In genomic region chr12:10068634-10069033, GRCh38 we compare ENCODE assay signal across 13 cellular contexts. TPM values are rescaled to one million over a fixed set of nuclear protein-coding genes. Genes with fewer than 3 reads are reported as not detected.
DNase-seq lines count a peak whose midpoint lies in the region; ATAC-seq, FAIRE-seq and TF ChIP-seq lines count a peak whose summit lies in the region.
"Had no signal": no experiment of that assay in that cellular context is flagged by ENCODE, and none has a peak within 500 bp of the region (broad histone marks: within the 10 kb centered on the region; RNA-seq: fewer than 3 reads in every experiment).

No MANE protein-coding gene starts in this region.

- peak overlapping the region in 3 of 8 donors; percentile 16 to 51 (median 45) for H3K4me3 Mint-ChIP-seq in naive B cell
- H3K4me3 Mint-ChIP-seq in natural killer cell treated with Interleukin-12 subunit alpha and Interleukin-12 subunit beta and Interleukin-15 and Interleukin-18, amount 100 ng/mL, for 72 hours = no peak overlapping the region

- H3K4me3 ChIP-seq in esophagus muscularis mucosa (no peak overlapping the region), small intestine (ENCODE audit: low read depth in 1 of 2, low read length in 2 of 2) (no peak overlapping the region)

- FAIRE-seq in small intestine (lab: Jason Lieb, UNC) = no peak

- H3K27ac ChIP-seq in esophagus muscularis mucosa (replicated peaks in 1 of 4) (peak overlapping the region; percentile 30 to 64 (median 46)), small intestine (ENCODE audit: low read depth in 1 of 2, low read length in 1 of 2) (peak overlapping the region in 1 of 2 donors; percentile 64)

- intact Hi-C loops in Right ventricle myocardium inferior (cut with DNase I) (loop anchor here (2.0 kb wide), 1 partner anchor 28 kb away; no protein-coding TSS in a partner anchor), cardiac septum (cut with DNase I) (loop anchor here (2.0 kb wide), 1 partner anchor 26 kb away; no protein-coding TSS in a partner anchor), esophagus muscularis mucosa (cut with DNase I) (no loop called here)

- H3K27ac Mint-ChIP-seq in naive B cell = no peak overlapping the region
- no peak overlapping the region for H3K27ac Mint-ChIP-seq in natural killer cell treated with Interleukin-12 subunit alpha and Interleukin-12 subunit beta and Interleukin-15 and Interleukin-18, amount 100 ng/mL, for 72 hours

- peaks cover 7 to 23% (median 20%) of the 10 kb centered on the region in 3 donors for H3K4me1 Mint-ChIP-seq in naive B cell
- peaks cover 0 to 9% of the 10 kb centered on the region in 2 donors for H3K4me1 Mint-ChIP-seq in natural killer cell treated with Interleukin-12 subunit alpha and Interleukin-12 subunit beta and Interleukin-15 and Interleukin-18, amount 100 ng/mL, for 72 hours (ENCODE audit: low read depth in 2 of 2)

- no peaks in the 10 kb centered on the region for H3K27me3 ChIP-seq in esophagus muscularis mucosa
- no peaks in the 10 kb centered on the region for H3K27me3 ChIP-seq in small intestine (ENCODE audit: control insufficient read depth in 2 of 2, insufficient read depth in 2 of 2, low read length in 2 of 2)

- peaks cover 18 to 47% (median 31%) of the 10 kb centered on the region in 3 donors for H3K27me3 Mint-ChIP-seq in naive B cell
- peaks cover 14 to 17% of the 10 kb centered on the region in 2 donors for H3K27me3 Mint-ChIP-seq in natural killer cell treated with Interleukin-12 subunit alpha and Interleukin-12 subunit beta and Interleukin-15 and Interleukin-18, amount 100 ng/mL, for 72 hours

- H3K9me3 Mint-ChIP-seq in naive B cell = no peaks in the 10 kb centered on the region
- H3K9me3 Mint-ChIP-seq in natural killer cell treated with Interleukin-12 subunit alpha and Interleukin-12 subunit beta and Interleukin-15 and Interleukin-18, amount 100 ng/mL, for 72 hours = no peaks in the 10 kb centered on the region

- DNase-seq in Right ventricle myocardium inferior (ENCODE audit: missing footprints) (no peak), cardiac septum (ENCODE audit: low spot score) (no peak), esophagus muscularis mucosa (ENCODE audit: extremely low spot score) (no peak), naive B cell (no peak), small intestine (no peak), NCI-H1092 (lab: John Stamatoyannopoulos, UW) (no peak), NCI-H187 (lab: John Stamatoyannopoulos, UW) (no peak)
- DNase-seq in natural killer cell treated with Interleukin-12 subunit alpha and Interleukin-12 subunit beta and Interleukin-15 and Interleukin-18, amount 100 ng/mL, for 72 hours (ENCODE audit: low spot score) = no peak
- DNase-seq: activated CD8-positive, alpha-beta memory T cell treated with anti-CD3 and anti-CD28 coated beads, Interleukin-2, amount 50 U/mL, for 48 hours; DMS79; erythroblast; NCI-H1105 treated with DMSO at 0.1 percent for 48 hours; NCI-H82 had no signal

- no peaks in the 10 kb centered on the region for H3K9me3 ChIP-seq in esophagus muscularis mucosa
- no peaks in the 10 kb centered on the region for H3K9me3 ChIP-seq in small intestine (ENCODE audit: control insufficient read depth, low read depth)

- peak; percentile 52 for ATAC-seq in Right ventricle myocardium inferior
- peak; percentile 60 to 77 for ATAC-seq in naive B cell (ENCODE audit: low read depth in 2 of 2)
- no peak for ATAC-seq in natural killer cell treated with Interleukin-12 subunit alpha and Interleukin-12 subunit beta and Interleukin-15 and Interleukin-18, amount 100 ng/mL, for 72 hours

- WGBS in esophagus muscularis mucosa = 72% methylated on average over 1 of the region's 1 CpG
- WGBS in small intestine, 3 donors = 60 to 78% (median 73%) methylated on average over 1 of the region's 1 CpG

- peaks cover 0 to 6% (median 4%) of the 10 kb centered on the region in 4 donors for H3K4me1 ChIP-seq in esophagus muscularis mucosa
- no peaks in the 10 kb centered on the region for H3K4me1 ChIP-seq in small intestine (ENCODE audit: control insufficient read depth in 2 of 2, insufficient read depth in 1 of 2, low read depth in 1 of 2, low read length in 1 of 2)

- no peak for TF ChIP-seq POLR2A in esophagus muscularis mucosa (IDR thresholded peaks at IDR 0.05; ENCODE audit: low read depth)

- H3K36me3 Mint-ChIP-seq in naive B cell = no peaks in the 10 kb centered on the region
- no peaks in the 10 kb centered on the region for H3K36me3 Mint-ChIP-seq in natural killer cell treated with Interleukin-12 subunit alpha and Interleukin-12 subunit beta and Interleukin-15 and Interleukin-18, amount 100 ng/mL, for 72 hours

- H3K36me3 ChIP-seq in esophagus muscularis mucosa (peaks cover 0 to 13% (median 0%) of the 10 kb centered on the region in 4 donors), small intestine (ENCODE audit: control insufficient read depth in 2 of 2, insufficient read depth in 2 of 2, low read length in 2 of 2) (no peaks in the 10 kb centered on the region)

- TF ChIP-seq CTCF in esophagus muscularis mucosa (IDR thresholded peaks at IDR 0.05) = no peak

- TF ChIP-seq EP300 in esophagus muscularis mucosa (IDR thresholded peaks at IDR 0.05) = no peak

RNA-seq across cellular contexts. Expression of gene CLEC1A, which starts 30.2 kb away (rescaled TPM):
- total RNA-seq in Right ventricle myocardium inferior = 3.7 TPM
- total RNA-seq in cardiac septum = 2.2 TPM
- total RNA-seq in esophagus muscularis mucosa = 1 to 10 TPM; 1.7 to 8.3 (median 4.7) TPM
- polyA plus RNA-seq in naive B cell (ENCODE audit: low read depth in 6 of 6) = not detected
- not detected for total RNA-seq in natural killer cell treated with Interleukin-12 subunit alpha and Interleukin-12 subunit beta and Interleukin-15 and Interleukin-18, amount 100 ng/mL, for 72 hours
- polyA plus RNA-seq in small intestine = 1 to 10 TPM in 1 of 3 donors, not detected in 2; 4.9 TPM

RNA-seq across cellular contexts. Expression of gene CLEC9A, which starts 38.2 kb away (rescaled TPM):
- total RNA-seq in Right ventricle myocardium inferior = not detected
- total RNA-seq in cardiac septum = not detected
- under 1 TPM in 1 of 4 donors, not detected in 3; 0.17 TPM for total RNA-seq in esophagus muscularis mucosa
- not detected for polyA plus RNA-seq in naive B cell (ENCODE audit: low read depth in 6 of 6)
- not detected for total RNA-seq in natural killer cell treated with Interleukin-12 subunit alpha and Interleukin-12 subunit beta and Interleukin-15 and Interleukin-18, amount 100 ng/mL, for 72 hours
- under 1 TPM in 1 of 3 donors, not detected in 2; 0.12 TPM for polyA plus RNA-seq in small intestine

RNA-seq across cellular contexts. Expression of gene CLEC12B, which starts 58.2 kb away (rescaled TPM):
- not detected for total RNA-seq in Right ventricle myocardium inferior
- not detected for total RNA-seq in cardiac septum
- not detected for total RNA-seq in esophagus muscularis mucosa
- polyA plus RNA-seq in naive B cell (ENCODE audit: low read depth in 6 of 6) = not detected
- total RNA-seq in natural killer cell treated with Interleukin-12 subunit alpha and Interleukin-12 subunit beta and Interleukin-15 and Interleukin-18, amount 100 ng/mL, for 72 hours = under 1 TPM in 1 of 2 donors, not detected in 1; 0.57 TPM
- polyA plus RNA-seq in small intestine = under 1 TPM in 1 of 3 donors, not detected in 2; 0.09 TPM

Comparison
In these comparisons a context has a peak if more than half of its experiments do, and no peak if none do; other contexts are left out.
1. ATAC-seq: peak in Right ventricle myocardium inferior (single experiment) and naive B cell (2 of 2); none in natural killer cell treated with Interleukin-12 subunit alpha and Interleukin-12 subunit beta and Interleukin-15 and Interleukin-18, amount 100 ng/mL, for 72 hours (0 of 2).